In the genomic region with DNA sequence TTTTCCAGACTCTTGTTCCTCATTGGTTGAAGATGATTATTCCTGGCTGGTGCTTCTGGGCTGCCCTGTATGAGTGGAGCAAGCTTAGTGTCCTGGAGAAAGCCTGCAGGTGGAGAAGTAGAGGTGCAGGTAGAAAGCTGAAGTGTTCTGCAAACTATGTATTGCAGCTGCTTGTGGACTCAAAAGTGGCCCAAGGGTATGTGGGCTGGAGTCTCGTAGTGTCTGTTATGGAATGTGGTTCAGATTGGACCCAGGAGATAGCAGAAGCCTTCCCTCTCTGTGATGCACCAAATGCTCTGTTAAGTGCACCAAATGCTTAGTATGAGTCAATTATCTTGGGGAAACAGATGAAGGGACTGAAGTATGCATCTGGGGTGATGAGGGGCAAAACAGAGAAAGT, we compare ENCODE assay signal across 22 cellular contexts.
"Had no signal": no experiment of that assay in that cellular context is flagged by ENCODE, and none has a peak within 500 bp of the region (broad histone marks: within the 10 kb centered on the region; RNA-seq: fewer than 3 reads in every experiment).

No MANE protein-coding gene starts in this region.

- H3K4me1 ChIP-seq: SJSA1 had no signal

- H3K9me3 ChIP-seq: MG63, SJSA1 had no signal

- H3K27me3 ChIP-seq: MG63, SJSA1 had no signal

- H3K4me3 ChIP-seq: MG63, SJSA1, SK-N-MC had no signal

- H3K27ac ChIP-seq: SJSA1, SK-N-MC had no signal

- ATAC-seq: HepG2 had no signal

- H3K36me3 ChIP-seq: MG63, SJSA1 had no signal

- DNase-seq: IMR-90, Karpas-422, KG1, MG63, NCI-H1092, NCI-H1417 treated with DMSO at 0.1 percent for 48 hours, NCI-H146, NCI-H1694 treated with DMSO at 0.1 percent for 48 hours, NCI-H1930, NCI-H2081, NCI-H2107, NCI-H226, NCI-H446, NCI-H524 treated with DMSO at 0.1 percent for 48 hours, NCI-H69, NCI-H774, Right ventricle myocardium superior, RPMI8226, SIG-M5 had no signal
